In the genomic region with DNA sequence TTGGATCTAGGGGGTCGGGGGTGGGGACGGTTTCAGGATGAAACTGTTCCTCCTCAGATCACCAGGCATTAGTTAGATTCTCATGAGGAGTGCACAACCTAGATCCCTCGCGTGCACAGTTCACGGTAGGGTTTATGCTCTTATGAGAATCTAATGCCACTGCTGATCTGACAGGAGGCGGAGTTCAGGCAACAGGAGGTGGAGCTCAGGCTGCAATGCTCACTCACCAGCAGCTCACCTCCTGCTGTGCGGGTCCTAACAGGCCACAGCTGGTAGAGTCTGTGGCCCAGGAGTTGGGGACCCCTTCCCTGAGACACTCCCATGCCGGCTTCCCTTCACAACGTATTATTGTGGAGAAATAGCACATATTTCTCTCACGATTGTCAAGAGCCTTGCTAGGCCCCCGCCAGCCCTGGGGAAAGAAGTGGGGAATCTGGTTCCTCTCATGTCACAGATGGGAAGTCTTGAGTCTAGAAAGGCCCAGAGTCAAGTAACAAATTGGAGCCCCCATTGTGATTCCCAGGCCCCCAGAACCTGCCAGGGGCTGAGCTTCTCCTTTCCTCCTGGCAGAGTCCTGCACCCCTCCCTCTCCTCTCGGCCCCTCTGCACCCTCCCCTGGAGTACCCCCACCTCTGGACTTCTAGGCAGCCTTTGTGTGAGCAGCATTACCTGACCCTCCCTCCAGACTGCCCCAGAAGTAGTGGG, we compare ENCODE assay signal across 21 cellular contexts. TPM values are rescaled to one million over a fixed set of nuclear protein-coding genes. Genes with fewer than 3 reads are reported as not detected.
DNase-seq lines count a peak whose midpoint lies in the region; ATAC-seq and TF ChIP-seq lines count a peak whose summit lies in the region.
"Had no signal": no experiment of that assay in that cellular context is flagged by ENCODE, and none has a peak within 500 bp of the region (broad histone marks: within the 10 kb centered on the region; RNA-seq: fewer than 3 reads in every experiment).

No MANE protein-coding gene starts in this region.

- intact Hi-C loops in posterior vena cava (cut with DNase I), result no loop called here
- intact Hi-C loops in CD8-positive, alpha-beta T cell (cut with DNase I, micrococcal nuclease), result no loop called here

- no peak overlapping the region for H2AFZ ChIP-seq in GM23338
- no peak overlapping the region for H2AFZ ChIP-seq in hepatocyte

- H3F3A ChIP-seq in GM23338 (replicated peaks; ENCODE audit: low read depth), result no peaks in the 10 kb centered on the region

- H3K9me2 ChIP-seq in GM23338 (ENCODE audit: insufficient read depth), result no peaks in the 10 kb centered on the region
- H3K9me2 ChIP-seq in hepatocyte (replicated peaks; ENCODE audit: insufficient read depth), result no peaks in the 10 kb centered on the region

- H3K4me2 ChIP-seq in GM23338 (no peak overlapping the region), hepatocyte (no peak overlapping the region)
- H3K4me2 ChIP-seq: BLaER1 had no signal

- CTCF ChIA-PET in RWPE1 (lab: Yijun Ruan, JAX), result no interaction called here
- CTCF ChIA-PET in CD8-positive, alpha-beta T cell (lab: Charles Lee), result interaction anchor here (1.2 to 1.9 kb wide), 2 partner anchors 12 to 70 kb away, joined by 3 to 4 read pairs; no protein-coding TSS in a partner anchor

- peaks cover 2% of the 10 kb centered on the region for H3K9me3 Mint-ChIP-seq in GM23338
- H3K9me3 Mint-ChIP-seq in CD8-positive, alpha-beta T cell, result no peaks in the 10 kb centered on the region

- H3K4me1 Mint-ChIP-seq in GM23338, result peaks cover 4% of the 10 kb centered on the region
- H3K4me1 Mint-ChIP-seq in CD8-positive, alpha-beta T cell (ENCODE audit: low read depth), result no peaks in the 10 kb centered on the region
- H3K4me1 Mint-ChIP-seq: CD4-positive, CD25-positive, alpha-beta regulatory T cell had no signal

- POLR2A ChIA-PET in RWPE1 (lab: Yijun Ruan, JAX; ENCODE audit: low non-redundant PET), result no interaction called here
- POLR2A ChIA-PET in CD8-positive, alpha-beta T cell (lab: Charles Lee), result no interaction called here

- H3K9me3 ChIP-seq in CD8-positive, alpha-beta T cell (ENCODE audit: low read length), result no peaks in the 10 kb centered on the region
- H3K9me3 ChIP-seq in hepatocyte (ENCODE audit: low read depth), result no peaks in the 10 kb centered on the region
- H3K9me3 ChIP-seq: BLaER1 had no signal

- H3K27me3 ChIP-seq in GM23338 (ENCODE audit: insufficient read depth), result no peaks in the 10 kb centered on the region
- no peaks in the 10 kb centered on the region for H3K27me3 ChIP-seq in CD8-positive, alpha-beta T cell (ENCODE audit: insufficient read depth, low read length)
- no peaks in the 10 kb centered on the region for H3K27me3 ChIP-seq in hepatocyte
- H3K27me3 ChIP-seq: BLaER1 had no signal

- DNase-seq in GM23338 (ENCODE audit: low spot score) (peak; percentile 32), RWPE1 (ENCODE audit: low spot score) (no peak), epithelial cell of esophagus (ENCODE audit: low read depth) (peak; percentile 71), posterior vena cava (ENCODE audit: low spot score) (peak; percentile 34), erythroblast (lab: John Stamatoyannopoulos, UW) (no peak), hepatocyte (ENCODE audit: low spot score) (no peak)
- DNase-seq in CD8-positive, alpha-beta T cell, result no peak
- DNase-seq: CD4-positive, CD25-positive, alpha-beta regulatory T cell; H7; NCI-H1048; NCI-H1436; NCI-H187; NCI-H2107; NCI-H446; NCI-H524 treated with DMSO at 0.1 percent for 48 hours; NCI-H82; NK-92 treated with Interleukin-12 subunit alpha and Interleukin-12 subunit beta, amount 100 ng/mL, for 24 hours; SHP77 treated with DMSO at 0.1 percent for 48 hours had no signal

- no peak overlapping the region for H3K27ac ChIP-seq in GM23338 (ENCODE audit: low read depth)
- peak overlapping the region; percentile 59 for H3K27ac ChIP-seq in RWPE1
- no peak overlapping the region for H3K27ac ChIP-seq in CD8-positive, alpha-beta T cell (ENCODE audit: low read depth, low read length)
- H3K27ac ChIP-seq in hepatocyte, result no peak overlapping the region
- H3K27ac ChIP-seq: BLaER1 had no signal

- no peak for TF ChIP-seq POLR2A in erythroblast (IDR thresholded peaks at IDR 0.05; ENCODE audit: low read length)

- ATAC-seq in GM23338, result peak; percentile 45
- no peak for ATAC-seq in CD8-positive, alpha-beta T cell

- H4K20me1 ChIP-seq in GM23338 (replicated peaks; ENCODE audit: insufficient read depth), result no peaks in the 10 kb centered on the region
- no peaks in the 10 kb centered on the region for H4K20me1 ChIP-seq in hepatocyte (ENCODE audit: insufficient read depth, poor library complexity, severe bottlenecking)
- H4K20me1 ChIP-seq: BLaER1 had no signal

- no peak for TF ChIP-seq CTCF in GM23338 (conservative IDR thresholded peaks at IDR 0.05; ENCODE audit: low read depth in 2 of 2)
- TF ChIP-seq CTCF in RWPE1 (conservative IDR thresholded peaks at IDR 0.05; ENCODE audit: low read depth), result no peak
- no peak for TF ChIP-seq CTCF in epithelial cell of esophagus (IDR thresholded peaks at IDR 0.05; ENCODE audit: insufficient read depth, low read depth, low read length, missing control alignments)
- no peak for TF ChIP-seq CTCF in CD8-positive, alpha-beta T cell (IDR thresholded peaks at IDR 0.05)
- TF ChIP-seq CTCF in hepatocyte (IDR thresholded peaks at IDR 0.05; ENCODE audit: poor library complexity), result no peak

- H3K79me2 ChIP-seq in GM23338 (replicated peaks; ENCODE audit: insufficient read depth), result no peaks in the 10 kb centered on the region
- no peaks in the 10 kb centered on the region for H3K79me2 ChIP-seq in hepatocyte

- WGBS in hepatocyte (ENCODE audit: low lambda C conversion rate, missing lambda C conversion rate), result 78% methylated on average over 12 of the region's 12 CpGs

- peaks cover 10% of the 10 kb centered on the region for H3K27me3 Mint-ChIP-seq in GM23338 (ENCODE audit: insufficient read depth, low read depth, poor library complexity)
- peaks cover 22% of the 10 kb centered on the region for H3K27me3 Mint-ChIP-seq in CD8-positive, alpha-beta T cell (ENCODE audit: low read depth)

- H3K36me3 ChIP-seq in GM23338 (ENCODE audit: insufficient read depth) (no peaks in the 10 kb centered on the region), hepatocyte (replicated peaks; ENCODE audit: insufficient read depth, low read depth) (no peaks in the 10 kb centered on the region)
- H3K36me3 ChIP-seq in CD8-positive, alpha-beta T cell (ENCODE audit: insufficient read depth, low read length), result no peaks in the 10 kb centered on the region
- H3K36me3 ChIP-seq: BLaER1 had no signal

- no peak overlapping the region for H3K27ac Mint-ChIP-seq in GM23338
- H3K27ac Mint-ChIP-seq in CD8-positive, alpha-beta T cell, result no peak overlapping the region
- H3K27ac Mint-ChIP-seq: CD4-positive, CD25-positive, alpha-beta regulatory T cell had no signal

- no peaks in the 10 kb centered on the region for H3K36me3 Mint-ChIP-seq in GM23338 (ENCODE audit: low read depth)
- no peaks in the 10 kb centered on the region for H3K36me3 Mint-ChIP-seq in CD8-positive, alpha-beta T cell
- H3K36me3 Mint-ChIP-seq: CD4-positive, CD25-positive, alpha-beta regulatory T cell had no signal

- H3K4me1 ChIP-seq in GM23338 (ENCODE audit: insufficient read depth) (no peaks in the 10 kb centered on the region), hepatocyte (ENCODE audit: insufficient read depth) (no peaks in the 10 kb centered on the region)
- no peaks in the 10 kb centered on the region for H3K4me1 ChIP-seq in CD8-positive, alpha-beta T cell (ENCODE audit: insufficient read depth, low read length)
- H3K4me1 ChIP-seq: BLaER1 had no signal

- H3K4me3 ChIP-seq in GM23338 (no peak overlapping the region), epithelial cell of esophagus (ENCODE audit: low read length) (no peak overlapping the region), hepatocyte (no peak overlapping the region)
- H3K4me3 ChIP-seq in CD8-positive, alpha-beta T cell (ENCODE audit: low read depth, low read length), result no peak overlapping the region
- H3K4me3 ChIP-seq: BLaER1 had no signal

- no peak overlapping the region for H3K4me3 Mint-ChIP-seq in GM23338
- no peak overlapping the region for H3K4me3 Mint-ChIP-seq in CD8-positive, alpha-beta T cell
- H3K4me3 Mint-ChIP-seq: CD4-positive, CD25-positive, alpha-beta regulatory T cell had no signal

TF ChIP-seq in GM23338, 12 proteins besides CTCF, POLR2A, EP300 and RAD21 (continues in another document):
- no peak for TF ChIP-seq POLR2AphosphoS5 (IDR thresholded peaks at IDR 0.05; ENCODE audit: low read depth)
- no peak for TF ChIP-seq EZH2 (IDR thresholded peaks at IDR 0.05; ENCODE audit: low read depth, unreplicated experiment)

RNA-seq across cellular contexts. Expression of a gene that starts 6.1 kb away (rescaled TPM):
- not detected in 2 replicates for total RNA-seq in GM23338 (2014; rRNA removed; shearing (Covaris generic))
- polyA plus RNA-seq in GM23338 (2016; fragmentation: Nextera tagmentation; extraction: Ambion mirVana), result not detected in 2 replicates
- 1 to 10 TPM; 1.3 to 2.0 TPM for total RNA-seq in posterior vena cava
- not detected for total RNA-seq in CD8-positive, alpha-beta T cell
- 0.33 TPM in 1 of 2 replicates, not detected in the other for total RNA-seq in hepatocyte
- polyA plus RNA-seq in hepatocyte, result 1.1 and 1.9 TPM in 2 replicates
- total RNA-seq: CD4-positive, CD25-positive, alpha-beta regulatory T cell; H7; HT-29 had no signal
- polyA plus RNA-seq: AG04450; CD4-positive, CD25-positive, alpha-beta regulatory T cell had no signal

RNA-seq across cellular contexts. Expression of a gene that starts 19.8 kb away (rescaled TPM):
- not detected in 2 replicates for total RNA-seq in GM23338 (2014; rRNA removed; shearing (Covaris generic))
- not detected in 2 replicates for polyA plus RNA-seq in GM23338 (2016; fragmentation: Nextera tagmentation; extraction: Ambion mirVana)
- total RNA-seq in posterior vena cava, result not detected
- not detected for total RNA-seq in CD8-positive, alpha-beta T cell
- 0.90 and 1.1 TPM in 2 replicates for total RNA-seq in hepatocyte
- 2.5 and 4.8 TPM in 2 replicates for polyA plus RNA-seq in hepatocyte
- total RNA-seq: CD4-positive, CD25-positive, alpha-beta regulatory T cell; H7 had no signal
- polyA plus RNA-seq: AG04450; CD4-positive, CD25-positive, alpha-beta regulatory T cell had no signal

RNA-seq across cellular contexts. Expression of a gene that starts 20.9 kb away (rescaled TPM):
- not detected in 2 replicates for total RNA-seq in GM23338 (2014; rRNA removed; shearing (Covaris generic))
- not detected in 2 replicates for polyA plus RNA-seq in GM23338 (2016; fragmentation: Nextera tagmentation; extraction: Ambion mirVana)
- total RNA-seq in posterior vena cava, result not detected
- not detected for total RNA-seq in CD8-positive, alpha-beta T cell
- total RNA-seq in hepatocyte, result not detected in 2 replicates
- not detected in 2 replicates for polyA plus RNA-seq in hepatocyte
- total RNA-seq: CD4-positive, CD25-positive, alpha-beta regulatory T cell; H7; HT-29 had no signal
- polyA plus RNA-seq: AG04450; CD4-positive, CD25-positive, alpha-beta regulatory T cell had no signal

RNA-seq across cellular contexts. Expression of a gene that starts 31.6 kb away (rescaled TPM):
- total RNA-seq in GM23338 (2014; rRNA removed; shearing (Covaris generic)), result 0.63 TPM in 1 of 2 replicates, not detected in the other
- polyA plus RNA-seq in GM23338 (2016; fragmentation: Nextera tagmentation; extraction: Ambion mirVana) (1.8 TPM in 2 replicates), hepatocyte (118 and 145 TPM in 2 replicates)
- total RNA-seq in posterior vena cava (1 to 10 TPM; 2.8 to 5.1 TPM), hepatocyte (41.5 and 59.5 TPM in 2 replicates)
- not detected for total RNA-seq in CD8-positive, alpha-beta T cell
- total RNA-seq: CD4-positive, CD25-positive, alpha-beta regulatory T cell; H7 had no signal
- polyA plus RNA-seq: CD4-positive, CD25-positive, alpha-beta regulatory T cell had no signal

Comparison
In these comparisons a context has a peak if more than half of its experiments do, and no peak if none do; other contexts are left out.
1. DNase-seq: peak in GM23338 (single experiment), epithelial cell of esophagus (single experiment) and posterior vena cava (single experiment); none in RWPE1 (single experiment), CD8-positive, alpha-beta T cell (0 of 7), erythroblast (0 of 2) and hepatocyte (single experiment).